Comparison of ENCODE assay signal across 17 cellular contexts in genomic region chr20:42485566-42485965, GRCh38.
DNase-seq lines count a peak whose midpoint lies in the region; ATAC-seq and TF ChIP-seq lines count a peak whose summit lies in the region.
"Had no signal": no experiment of that assay in that cellular context is flagged by ENCODE, and none has a peak within 500 bp of the region (broad histone marks: within the 10 kb centered on the region; RNA-seq: fewer than 3 reads in every experiment).

No MANE protein-coding gene starts in this region.

- H3K9ac ChIP-seq in skeletal muscle tissue (ENCODE audit: low read depth in 1 of 3, low read length in 3 of 3), result no peak overlapping the region
- H3K9ac ChIP-seq: BLaER1 had no signal

- H3K36me3 Mint-ChIP-seq in CD14-positive monocyte (peaks cover 0 to 2% of the 10 kb centered on the region in 2 donors), nephron (ENCODE audit: low read depth) (no peaks in the 10 kb centered on the region)
- H3K36me3 Mint-ChIP-seq: CD4-positive, alpha-beta memory T cell had no signal

- WGBS in heart right ventricle, 2 donors, result 77 to 79% methylated on average over 2 of the region's 2 CpGs

- no peaks in the 10 kb centered on the region for H3K9me3 ChIP-seq in heart right ventricle
- no peaks in the 10 kb centered on the region for H3K9me3 ChIP-seq in skeletal muscle tissue (ENCODE audit: control insufficient read depth in 3 of 3, low read length in 3 of 3)
- H3K9me3 ChIP-seq: BLaER1 had no signal

- H3K4me3 ChIP-seq in heart right ventricle (no peak overlapping the region), skeletal muscle tissue (ENCODE audit: low read length in 3 of 3) (no peak overlapping the region)
- H3K4me3 ChIP-seq: BLaER1, GM12878 had no signal

- DNase-seq in heart right ventricle, result no peak
- DNase-seq in cardiac septum (ENCODE audit: low spot score), result no peak
- DNase-seq in CD14-positive monocyte (ENCODE audit: low spot score), result no peak
- DNase-seq in activated CD4-positive, alpha-beta T cell treated with anti-CD3 and anti-CD28 coated beads for 1 hour, result no peak
- no peak for DNase-seq in T1000 (lab: John Stamatoyannopoulos, UW)
- no peak for DNase-seq in NCI-H69 (lab: John Stamatoyannopoulos, UW)
- DNase-seq: 8988T; AML-193; CD4-positive, alpha-beta memory T cell; DMS79; HCEC 1CT; HFFc6 had no signal

- TF ChIP-seq CTCF in heart right ventricle (IDR thresholded peaks at IDR 0.05) (no peak), CD14-positive monocyte (IDR thresholded peaks at IDR 0.05) (no peak), nephron (IDR thresholded peaks at IDR 0.05; ENCODE audit: unreplicated experiment in 3 of 3) (no peak)

- H3K4me3 Mint-ChIP-seq in CD14-positive monocyte (peak overlapping the region in 1 of 2 donors; percentile 91), nephron (no peak overlapping the region)
- H3K4me3 Mint-ChIP-seq: CD4-positive, alpha-beta memory T cell; HFFc6 had no signal

- ATAC-seq in heart right ventricle, result no peak
- ATAC-seq: GM12878 had no signal

- H3K27me3 ChIP-seq in heart right ventricle (no peaks in the 10 kb centered on the region), skeletal muscle tissue (ENCODE audit: control insufficient read depth in 3 of 3, insufficient read depth in 3 of 3, low read length in 3 of 3) (no peaks in the 10 kb centered on the region)
- H3K27me3 ChIP-seq: BLaER1 had no signal

- H3K27me3 Mint-ChIP-seq in CD14-positive monocyte (ENCODE audit: low read depth in 3 of 3) (peaks cover 3 to 10% (median 4%) of the 10 kb centered on the region in 3 donors), nephron (ENCODE audit: low read depth) (peaks cover 5% of the 10 kb centered on the region)
- H3K27me3 Mint-ChIP-seq: CD4-positive, alpha-beta memory T cell had no signal

- no peaks in the 10 kb centered on the region for H3K36me3 ChIP-seq in heart right ventricle
- no peaks in the 10 kb centered on the region for H3K36me3 ChIP-seq in skeletal muscle tissue (ENCODE audit: control insufficient read depth in 3 of 3, insufficient read depth in 3 of 3, low read length in 3 of 3)
- H3K36me3 ChIP-seq: BLaER1 had no signal

- H3K4me1 ChIP-seq in heart right ventricle (peaks cover 0 to 22% (median 4%) of the 10 kb centered on the region in 9 donors), skeletal muscle tissue (ENCODE audit: control insufficient read depth in 3 of 3, insufficient read depth in 3 of 3, low read length in 3 of 3) (peaks cover 3 to 6% (median 5%) of the 10 kb centered on the region in 3 donors)

- peaks cover 0 to 6% (median 0%) of the 10 kb centered on the region in 7 donors for H3K9me3 Mint-ChIP-seq in CD14-positive monocyte
- peaks cover 3% of the 10 kb centered on the region for H3K9me3 Mint-ChIP-seq in nephron

- H3K27ac Mint-ChIP-seq in CD14-positive monocyte (peak overlapping the region in 6 of 7 donors; percentile 15 to 97 (median 74)), nephron (peak overlapping the region; percentile 19 to 86 (median 61))
- H3K27ac Mint-ChIP-seq: CD4-positive, alpha-beta memory T cell; HFFc6 had no signal

- H3K4me1 Mint-ChIP-seq in CD14-positive monocyte (peaks cover 32% of the 10 kb centered on the region), nephron (peaks cover 25% of the 10 kb centered on the region)
- H3K4me1 Mint-ChIP-seq: CD4-positive, alpha-beta memory T cell had no signal

- intact Hi-C loops in heart right ventricle (cut with DNase I), result no loop called here
- intact Hi-C loops in cardiac septum (cut with DNase I), result no loop called here
- intact Hi-C loops in CD14-positive monocyte (cut with micrococcal nuclease), result no loop called here

- H3K27ac ChIP-seq in heart right ventricle (peak overlapping the region in 7 of 10 donors; percentile 53 to 85 (median 66)), skeletal muscle tissue (ENCODE audit: low read depth, low read length) (peak overlapping the region; percentile 70)
- H3K27ac ChIP-seq: BLaER1, HL-60 had no signal
